In the genomic region with DNA sequence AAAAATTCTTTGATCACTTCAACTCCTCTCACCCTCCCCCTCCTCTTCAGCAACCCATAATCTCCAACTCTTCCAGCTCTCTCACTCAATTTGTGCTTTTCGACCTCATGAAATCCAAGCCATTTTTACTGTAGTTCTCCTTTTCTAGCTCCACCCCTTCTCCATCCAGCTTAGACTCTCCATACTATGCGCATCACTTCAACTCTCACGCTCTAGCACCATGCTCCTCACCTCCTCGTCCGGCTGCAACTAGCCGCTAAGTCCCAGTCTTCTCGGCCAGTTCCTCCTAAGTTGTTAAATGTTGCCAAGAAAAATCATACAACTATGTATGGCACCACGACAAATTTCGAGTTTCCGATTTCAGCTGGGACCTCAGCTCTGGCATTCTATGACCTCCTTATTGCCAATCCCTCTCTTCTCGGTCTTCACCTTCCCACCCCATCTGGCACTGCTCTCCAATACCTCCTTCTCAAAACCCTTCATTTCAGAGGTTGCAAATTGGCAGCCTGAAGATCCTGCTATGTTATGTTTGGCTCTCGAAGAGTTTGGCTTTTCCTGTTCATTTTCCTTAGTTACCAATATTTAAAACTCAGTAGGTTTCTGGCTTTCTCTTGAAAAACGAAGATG, we compare ENCODE assay signal across 1 cellular context.
TF ChIP-seq lines count a peak whose summit lies in the region.

No MANE protein-coding gene starts in this region.

TF ChIP-seq in GM12878, 131 proteins besides CTCF, POLR2A, EP300 and RAD21:
- TF ChIP-seq SREBF1 (IDR thresholded peaks at IDR 0.05; ENCODE audit: low read length) (no peak), RAD51 (IDR thresholded peaks at IDR 0.05) (no peak), SP1 (IDR thresholded peaks at IDR 0.05; ENCODE audit: low read depth, low read length) (no peak), ZZZ3 (IDR thresholded peaks at IDR 0.05; ENCODE audit: control insufficient read depth, insufficient read length, low read depth) (no peak), EED (IDR thresholded peaks at IDR 0.05; ENCODE audit: low read depth) (no peak), NR2F1 (conservative IDR thresholded peaks at IDR 0.05) (no peak), CHD4 (IDR thresholded peaks at IDR 0.05) (no peak)
